Comparison of ENCODE assay signal across 2 cellular contexts in the genomic region with DNA sequence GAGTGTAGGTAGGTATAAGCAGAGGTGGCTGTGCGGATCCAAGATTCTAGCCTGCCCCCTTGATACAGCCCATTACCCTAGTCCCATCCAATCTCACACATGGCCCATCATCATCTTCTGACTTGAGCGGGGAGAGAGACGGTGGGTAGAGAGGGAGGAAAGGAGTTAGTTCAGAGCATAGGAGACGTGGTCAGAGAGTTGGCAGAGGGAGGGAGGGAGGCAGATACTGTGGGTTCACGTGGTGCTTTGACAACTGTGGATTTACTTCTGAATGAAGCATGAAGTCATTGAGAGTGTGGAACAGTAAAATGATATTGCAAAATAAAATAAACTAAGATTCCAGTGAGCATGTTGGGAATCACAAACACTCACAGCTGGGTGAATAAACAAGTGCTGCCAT.
TF ChIP-seq lines count a peak whose summit lies in the region.

No MANE protein-coding gene starts in this region.

TF ChIP-seq in HEK293, 187 proteins besides CTCF, POLR2A, EP300 and RAD21:
- TF ChIP-seq ZIC2 (tag by site-specific recombination; IDR thresholded peaks at IDR 0.05), result peak; percentile 23; the same call in 1 of the 2 replicates
- no peak for TF ChIP-seq ZNF626 (tag by site-specific recombination; IDR thresholded peaks at IDR 0.05)

TF ChIP-seq in H1, 55 proteins besides CTCF, POLR2A, EP300 and RAD21:
- no peak for TF ChIP-seq KDM4A (IDR thresholded peaks at IDR 0.05; ENCODE audit: low read depth, low read length, severe bottlenecking)
- 0 out of 2 replicates have a peak, but pooled peaks have one; percentile 7 for TF ChIP-seq SUZ12 (IDR thresholded peaks at IDR 0.05; ENCODE audit: low read length)
- TF ChIP-seq, protein P1, sequence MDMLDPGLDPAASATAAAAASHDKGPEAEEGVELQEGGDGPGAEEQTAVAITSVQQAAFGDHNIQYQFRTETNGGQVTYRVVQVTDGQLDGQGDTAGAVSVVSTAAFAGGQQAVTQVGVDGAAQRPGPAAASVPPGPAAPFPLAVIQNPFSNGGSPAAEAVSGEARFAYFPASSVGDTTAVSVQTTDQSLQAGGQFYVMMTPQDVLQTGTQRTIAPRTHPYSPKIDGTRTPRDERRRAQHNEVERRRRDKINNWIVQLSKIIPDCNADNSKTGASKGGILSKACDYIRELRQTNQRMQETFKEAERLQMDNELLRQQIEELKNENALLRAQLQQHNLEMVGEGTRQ (IDR thresholded peaks at IDR 0.05; ENCODE audit: low read length), result no peak
- no peak for TF ChIP-seq JUN (IDR thresholded peaks at IDR 0.05; ENCODE audit: low read depth, low read length)
- TF ChIP-seq BCL11A (IDR thresholded peaks at IDR 0.05; ENCODE audit: low read depth in 2 of 2, low read length in 2 of 2), result no peak
- TF ChIP-seq FOSL1 (IDR thresholded peaks at IDR 0.05; ENCODE audit: insufficient read depth, low read depth, low read length), result no peak
